15 cellular contexts compared by ENCODE assay signal in genomic region chr12:19800884-19801283, GRCh38.
DNase-seq lines count a peak whose midpoint lies in the region; ATAC-seq and TF ChIP-seq lines count a peak whose summit lies in the region.
"Had no signal": no experiment of that assay in that cellular context is flagged by ENCODE, and none has a peak within 500 bp of the region (broad histone marks: within the 10 kb centered on the region; RNA-seq: fewer than 3 reads in every experiment).

No MANE protein-coding gene starts in this region.

- no peak for TF ChIP-seq POLR2A in gastroesophageal sphincter (IDR thresholded peaks at IDR 0.05)

- ATAC-seq in activated T-cell treated with anti-CD3 and anti-CD28 coated beads, Interleukin-2, amount 50 U/mL, for 4 hours: peak; percentile 86 to 88
- ATAC-seq in activated T-helper 17 cell treated with anti-CD3 and anti-CD28 coated beads, Interleukin-2, amount 50 U/mL, for 72 hours (replicated peaks): peak; percentile 90
- ATAC-seq in gastroesophageal sphincter (no peak), HG02852 (IDR thresholded peaks at IDR 0.05; ENCODE audit: unreplicated experiment) (no peak)

- peaks cover 13% of the 10 kb centered on the region for H3K4me1 Mint-ChIP-seq in activated T-cell treated with anti-CD3 and anti-CD28 coated beads, Interleukin-2, amount 50 U/mL, for 4 hours (ENCODE audit: low read depth)
- H3K4me1 Mint-ChIP-seq in activated T-helper 17 cell treated with anti-CD3 and anti-CD28 coated beads, Interleukin-2, amount 50 U/mL, for 72 hours: peaks cover 6% of the 10 kb centered on the region
- H3K4me1 Mint-ChIP-seq: activated B cell treated with CpG ODN at 0.5 μM for 24 hours, neural progenitor cell had no signal

- peak overlapping the region; percentile 86 for H3K27ac Mint-ChIP-seq in activated T-helper 17 cell treated with anti-CD3 and anti-CD28 coated beads, Interleukin-2, amount 50 U/mL, for 72 hours
- H3K27ac Mint-ChIP-seq: activated B cell treated with CpG ODN at 0.5 μM for 24 hours, neural progenitor cell had no signal

- TF ChIP-seq EP300 in gastroesophageal sphincter (IDR thresholded peaks at IDR 0.05): no peak

- no peak for DNase-seq in activated T-cell treated with anti-CD3 and anti-CD28 coated beads, Interleukin-2, amount 50 U/mL, for 4 hours
- no peak for DNase-seq in activated T-cell treated with anti-CD3 and anti-CD28 coated beads, Interleukin-2, amount 50 U/mL, for 1 hour
- DNase-seq in stromal cell of bone marrow (ENCODE audit: low read depth) (peak; percentile 17), NCI-H774 (lab: John Stamatoyannopoulos, UW) (no peak), NCI-H1105 (lab: John Stamatoyannopoulos, UW) (no peak)
- DNase-seq: activated B cell treated with CpG ODN at 0.5 μM for 24 hours; activated effector memory CD4-positive, alpha-beta T cell treated with Interleukin-2 at 50 U/mL for 16 hours; stimulated activated CD4-positive, alpha-beta T cell treated with anti-CD3 and anti-CD28 coated beads, Interleukin-12 subunit alpha, Interleukin-12 subunit beta, amount 100 ng/mL, for 4 hours; thyroid gland had no signal

- H3K27me3 Mint-ChIP-seq in activated T-cell treated with anti-CD3 and anti-CD28 coated beads, Interleukin-2, amount 50 U/mL, for 4 hours (ENCODE audit: low read depth): no peaks in the 10 kb centered on the region
- no peaks in the 10 kb centered on the region for H3K27me3 Mint-ChIP-seq in activated T-helper 17 cell treated with anti-CD3 and anti-CD28 coated beads, Interleukin-2, amount 50 U/mL, for 72 hours
- H3K27me3 Mint-ChIP-seq: activated B cell treated with CpG ODN at 0.5 μM for 24 hours had no signal

- no peaks in the 10 kb centered on the region for H3K9me3 Mint-ChIP-seq in activated T-cell treated with anti-CD3 and anti-CD28 coated beads, Interleukin-2, amount 50 U/mL, for 4 hours
- no peaks in the 10 kb centered on the region for H3K9me3 Mint-ChIP-seq in activated T-helper 17 cell treated with anti-CD3 and anti-CD28 coated beads, Interleukin-2, amount 50 U/mL, for 72 hours
- H3K9me3 Mint-ChIP-seq: activated B cell treated with CpG ODN at 0.5 μM for 24 hours; central memory CD8-positive, alpha-beta T cell; neural progenitor cell had no signal

- WGBS in gastroesophageal sphincter (ENCODE audit: low coverage in 1 of 2), 2 donors: 3 to 13% methylated on average over 4 of the region's 4 CpGs

- TF ChIP-seq CTCF in gastroesophageal sphincter (IDR thresholded peaks at IDR 0.05): no peak

- H3K27ac ChIP-seq in gastroesophageal sphincter: peak overlapping the region in 3 of 4 donors; percentile 28 to 62 (median 29)
- H3K27ac ChIP-seq: epithelial cell of prostate, neural progenitor cell had no signal

- no peak overlapping the region for H3K4me3 ChIP-seq in gastroesophageal sphincter
- H3K4me3 ChIP-seq: neural progenitor cell, thyroid gland had no signal

- no peaks in the 10 kb centered on the region for H3K36me3 ChIP-seq in gastroesophageal sphincter
- H3K36me3 ChIP-seq: neural progenitor cell, thyroid gland had no signal

- peaks cover 4 to 17% (median 6%) of the 10 kb centered on the region in 3 donors for H3K4me1 ChIP-seq in gastroesophageal sphincter
- H3K4me1 ChIP-seq: neural progenitor cell, thyroid gland had no signal

- no peaks in the 10 kb centered on the region for H3K27me3 ChIP-seq in gastroesophageal sphincter
- H3K27me3 ChIP-seq: neural progenitor cell, thyroid gland had no signal

- H3K36me3 Mint-ChIP-seq in activated T-cell treated with anti-CD3 and anti-CD28 coated beads, Interleukin-2, amount 50 U/mL, for 4 hours (ENCODE audit: insufficient read depth): no peaks in the 10 kb centered on the region
- no peaks in the 10 kb centered on the region for H3K36me3 Mint-ChIP-seq in activated T-helper 17 cell treated with anti-CD3 and anti-CD28 coated beads, Interleukin-2, amount 50 U/mL, for 72 hours (ENCODE audit: low read depth)
- H3K36me3 Mint-ChIP-seq: neural progenitor cell had no signal

- H3K9me3 ChIP-seq in gastroesophageal sphincter: no peaks in the 10 kb centered on the region
- H3K9me3 ChIP-seq: thyroid gland had no signal

- H3K4me3 Mint-ChIP-seq in activated T-cell treated with anti-CD3 and anti-CD28 coated beads, Interleukin-2, amount 50 U/mL, for 4 hours: no peak overlapping the region
- H3K4me3 Mint-ChIP-seq in activated T-helper 17 cell treated with anti-CD3 and anti-CD28 coated beads, Interleukin-2, amount 50 U/mL, for 72 hours: peak overlapping the region; percentile 19
- H3K4me3 Mint-ChIP-seq: activated B cell treated with CpG ODN at 0.5 μM for 24 hours; central memory CD8-positive, alpha-beta T cell; neural progenitor cell had no signal

Comparison
In these comparisons a context has a peak if more than half of its experiments do, and no peak if none do; other contexts are left out.
1. ATAC-seq: peak in activated T-cell treated with anti-CD3 and anti-CD28 coated beads, Interleukin-2, amount 50 U/mL, for 4 hours (2 of 2) and activated T-helper 17 cell treated with anti-CD3 and anti-CD28 coated beads, Interleukin-2, amount 50 U/mL, for 72 hours (single experiment); none in gastroesophageal sphincter (single experiment) and HG02852 (single experiment).